ENCODE assay signal across 13 cellular contexts in genomic region chr7:46153951-46154787, GRCh38.
DNase-seq lines count a peak whose midpoint lies in the region; ATAC-seq, FAIRE-seq and TF ChIP-seq lines count a peak whose summit lies in the region.
"Had no signal": no experiment of that assay in that cellular context is flagged by ENCODE, and none has a peak within 500 bp of the region (broad histone marks: within the 10 kb centered on the region; RNA-seq: fewer than 3 reads in every experiment).

No MANE protein-coding gene starts in this region.

- peak overlapping the region; percentile 40; the same call in 1 of the 2 replicates for H2AFZ ChIP-seq in OCI-LY3 (ENCODE audit: low read depth, low read length)
- H2AFZ ChIP-seq in SK-N-SH (ENCODE audit: low read depth), result no peak overlapping the region

- H3K27ac ChIP-seq in OCI-LY3 (ENCODE audit: low read length) (peak overlapping the region; percentile 95), SK-N-SH (ENCODE audit: low read depth in 2 of 2, low read length in 1 of 2) (no peak overlapping the region)
- H3K27ac ChIP-seq: brain microvascular endothelial cell had no signal

- intact Hi-C loops in left colon (cut with DNase I, micrococcal nuclease), result no loop called here

- H3K9ac ChIP-seq in OCI-LY3 (ENCODE audit: low read length) (peak overlapping the region; percentile 54), SK-N-SH (no peak overlapping the region)

- peaks cover 35% of the 10 kb centered on the region for H3K4me1 ChIP-seq in OCI-LY3 (ENCODE audit: low read length)
- no peaks in the 10 kb centered on the region; a peak in 1 of 4 replicates for H3K4me1 ChIP-seq in SK-N-SH (ENCODE audit: control insufficient read depth in 1 of 2, insufficient read depth in 2 of 2, low read depth in 1 of 2, low read length in 1 of 2)

- peak overlapping the region; percentile 46 for H3K4me3 ChIP-seq in OCI-LY3 (ENCODE audit: low read length)
- no peak overlapping the region for H3K4me3 ChIP-seq in SK-N-SH (ENCODE audit: low read depth in 2 of 2, low read length in 1 of 2)

- H4K20me1 ChIP-seq in OCI-LY3 (ENCODE audit: insufficient read depth, low read length) (no peaks in the 10 kb centered on the region), SK-N-SH (ENCODE audit: insufficient read depth) (no peaks in the 10 kb centered on the region)

- 67% methylated on average over 6 of the region's 6 CpGs for WGBS in SK-N-SH (ENCODE audit: low lambda C conversion rate)

- H3K9me3 ChIP-seq in OCI-LY3 (ENCODE audit: insufficient read depth, low read length) (no peaks in the 10 kb centered on the region), SK-N-SH (no peaks in the 10 kb centered on the region)

- FAIRE-seq in GM12891 (lab: Jason Lieb, UNC), result peak; percentile 16

- H3K4me2 ChIP-seq in OCI-LY3 (ENCODE audit: low read length) (peak overlapping the region; percentile 71), SK-N-SH (no peak overlapping the region)

- peak; percentile 84 for ATAC-seq in GM21786 (IDR thresholded peaks at IDR 0.05; ENCODE audit: unreplicated experiment)
- peak; percentile 40 for ATAC-seq in left colon
- ATAC-seq in GM21447 (IDR thresholded peaks at IDR 0.05; ENCODE audit: unreplicated experiment), result no peak

- H3K79me2 ChIP-seq in OCI-LY3 (ENCODE audit: low read length), result no peaks in the 10 kb centered on the region
- no peaks in the 10 kb centered on the region for H3K79me2 ChIP-seq in SK-N-SH (ENCODE audit: insufficient read depth)

- H3K9me2 ChIP-seq in SK-N-SH, result no peaks in the 10 kb centered on the region

- TF ChIP-seq CTCF in OCI-LY3 (IDR thresholded peaks at IDR 0.05; ENCODE audit: low read depth, low read length) (peak; percentile 45), SK-N-SH (IDR thresholded peaks at IDR 0.05) (no peak)

- H3K27me3 ChIP-seq in OCI-LY3 (ENCODE audit: low read depth, low read length) (no peaks in the 10 kb centered on the region), SK-N-SH (ENCODE audit: insufficient read depth) (no peaks in the 10 kb centered on the region)
- H3K27me3 ChIP-seq: brain microvascular endothelial cell had no signal

- no peak for TF ChIP-seq POLR2A in GM12891 (IDR thresholded peaks at IDR 0.05; ENCODE audit: low read depth, low read length)

- DNase-seq in GM12891 (ENCODE audit: insufficient read length, low spot score), result no peak
- no peak for DNase-seq in left colon
- DNase-seq in NCI-H187 (lab: John Stamatoyannopoulos, UW), result no peak
- DNase-seq in SK-N-SH, result no peak
- no peak for DNase-seq in activated CD4-positive, alpha-beta T cell treated with anti-CD3 and anti-CD28 coated beads, Interleukin-2, amount 50 U/mL, for 48 hours
- DNase-seq: activated B cell treated with CpG ODN at 0.5 μM for 24 hours, brain microvascular endothelial cell, DMS79, hypothalamus, NCI-H2171 had no signal

- no peaks in the 10 kb centered on the region for H3F3A ChIP-seq in SK-N-SH (replicated peaks; ENCODE audit: insufficient read depth)

- CTCF ChIA-PET in SK-N-SH (lab: Yijun Ruan, JAX), result interaction anchor here (1.0 kb wide), 1 partner anchor 947 kb away, joined by 3 read pairs; no protein-coding TSS in a partner anchor

- no peak for TF ChIP-seq RAD21 in SK-N-SH (IDR thresholded peaks at IDR 0.05; ENCODE audit: low read length)

- no peak for TF ChIP-seq EP300 in SK-N-SH (IDR thresholded peaks at IDR 0.05; ENCODE audit: borderline replicate concordance in 1 of 2, low read depth in 1 of 2, low read length in 1 of 2)

- H3K36me3 ChIP-seq in OCI-LY3 (replicated peaks; ENCODE audit: low read depth, low read length) (no peaks in the 10 kb centered on the region), SK-N-SH (replicated peaks in 1 of 2; ENCODE audit: control insufficient read depth in 1 of 2, insufficient read depth in 2 of 2, low read length in 1 of 2) (no peaks in the 10 kb centered on the region)
- H3K36me3 ChIP-seq: brain microvascular endothelial cell had no signal

- POLR2A ChIA-PET in SK-N-SH (lab: Yijun Ruan, JAX), result no interaction called here

TF ChIP-seq in GM12891, 5 proteins besides CTCF, POLR2A, EP300 and RAD21:
- TF ChIP-seq POU2F2 (IDR thresholded peaks at IDR 0.05; ENCODE audit: low read depth, low read length), result no peak
- no peak for TF ChIP-seq SPI1 (IDR thresholded peaks at IDR 0.05; ENCODE audit: low read depth, low read length)
- no peak for TF ChIP-seq POLR2AphosphoS5 (IDR thresholded peaks at IDR 0.05; ENCODE audit: low read depth, low read length)
- TF ChIP-seq TAF1 (IDR thresholded peaks at IDR 0.05; ENCODE audit: low read depth, low read length), result no peak
- TF ChIP-seq PAX5 (IDR thresholded peaks at IDR 0.05; ENCODE audit: insufficient read depth, low read length, severe bottlenecking), result no peak

TF ChIP-seq in SK-N-SH, 30 proteins besides CTCF, POLR2A, EP300 and RAD21:
- TF ChIP-seq GATA2 (CRISPR knock-in tag; IDR thresholded peaks at IDR 0.05), result no peak
- TF ChIP-seq EZH2phosphoT487 (IDR thresholded peaks at IDR 0.05; ENCODE audit: borderline replicate concordance, low read depth), result no peak
- TF ChIP-seq FOXM1 (IDR thresholded peaks at IDR 0.05; ENCODE audit: low read depth), result no peak
- no peak for TF ChIP-seq TAF1 (IDR thresholded peaks at IDR 0.05; ENCODE audit: borderline replicate concordance, low read depth, low read length)
